21 cellular contexts compared by ENCODE assay signal in genomic region chr3:146566138-146566537, GRCh38. TPM values are rescaled to one million over a fixed set of nuclear protein-coding genes. Genes with fewer than 3 reads are reported as not detected.
"Had no signal": no experiment of that assay in that cellular context is flagged by ENCODE, and none has a peak within 500 bp of the region (broad histone marks: within the 10 kb centered on the region; RNA-seq: fewer than 3 reads in every experiment).

No MANE protein-coding gene starts in this region.

- DNase-seq: Karpas-422, KBM-7, MM.1S, NCI-H1092 treated with DMSO at 0.1 percent for 48 hours, NCI-H1417, NCI-H1436 treated with DMSO at 0.1 percent for 48 hours, NCI-H1694, NCI-H187 treated with DMSO at 0.1 percent for 48 hours, NCI-H2029 treated with DMSO at 0.1 percent for 48 hours, NCI-H2171 treated with DMSO at 0.1 percent for 48 hours, NCI-H345, NCI-H446 treated with DMSO at 0.1 percent for 48 hours, NCI-H510A treated with DMSO at 0.1 percent for 48 hours, NCI-H526, NCI-H774, Right ventricle myocardium superior, RPMI8226, SIG-M5 had no signal

- H3K36me3 ChIP-seq: SJSA1 had no signal

- H3K4me3 ChIP-seq: SJSA1, SK-N-MC had no signal

- H3K27ac ChIP-seq: SJSA1, SK-N-MC had no signal

- H3K27me3 ChIP-seq: SJSA1 had no signal

- H3K9me3 ChIP-seq: SJSA1 had no signal

RNA-seq across cellular contexts. Expression of gene PLSCR5, which starts 39.0 kb away (rescaled TPM):
- total RNA-seq: HT-29, Right ventricle myocardium superior, SJSA1 had no signal
